1 cellular context compared by ENCODE assay signal in the genomic region with DNA sequence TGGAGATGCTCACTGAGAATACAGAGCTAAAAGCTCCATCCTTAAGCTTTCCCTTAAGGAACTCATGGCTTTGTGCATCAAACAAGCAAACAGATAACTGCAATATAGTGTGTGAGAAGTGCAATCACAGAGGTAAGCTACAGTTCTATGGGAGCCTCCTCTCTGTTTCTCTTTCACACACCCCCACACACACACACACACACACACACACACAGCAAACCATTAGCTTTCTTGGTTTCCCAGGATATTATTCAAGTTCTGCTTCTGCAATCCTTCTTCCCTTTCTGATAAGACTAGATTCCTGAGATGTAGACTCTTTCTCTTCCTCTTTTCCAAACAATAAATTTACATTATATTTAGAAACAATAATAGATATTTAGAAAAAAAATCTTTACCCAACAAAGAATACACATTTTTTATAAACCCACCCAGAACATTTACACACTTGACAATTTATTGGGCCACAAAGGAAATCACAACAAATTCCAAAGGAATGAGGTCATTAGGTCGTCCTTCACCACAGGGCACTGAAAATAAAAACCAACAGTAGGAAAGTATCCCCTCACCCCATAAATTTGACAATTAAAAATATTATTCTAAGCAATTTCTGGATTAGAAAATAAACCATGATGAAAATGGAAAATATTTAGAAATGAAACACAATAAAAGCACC.
TF ChIP-seq lines count a peak whose summit lies in the region.

No MANE protein-coding gene starts in this region.

TF ChIP-seq in GM23338, 12 proteins besides CTCF, POLR2A, EP300 and RAD21 (continued from another document):
- TF ChIP-seq, protein P1, sequence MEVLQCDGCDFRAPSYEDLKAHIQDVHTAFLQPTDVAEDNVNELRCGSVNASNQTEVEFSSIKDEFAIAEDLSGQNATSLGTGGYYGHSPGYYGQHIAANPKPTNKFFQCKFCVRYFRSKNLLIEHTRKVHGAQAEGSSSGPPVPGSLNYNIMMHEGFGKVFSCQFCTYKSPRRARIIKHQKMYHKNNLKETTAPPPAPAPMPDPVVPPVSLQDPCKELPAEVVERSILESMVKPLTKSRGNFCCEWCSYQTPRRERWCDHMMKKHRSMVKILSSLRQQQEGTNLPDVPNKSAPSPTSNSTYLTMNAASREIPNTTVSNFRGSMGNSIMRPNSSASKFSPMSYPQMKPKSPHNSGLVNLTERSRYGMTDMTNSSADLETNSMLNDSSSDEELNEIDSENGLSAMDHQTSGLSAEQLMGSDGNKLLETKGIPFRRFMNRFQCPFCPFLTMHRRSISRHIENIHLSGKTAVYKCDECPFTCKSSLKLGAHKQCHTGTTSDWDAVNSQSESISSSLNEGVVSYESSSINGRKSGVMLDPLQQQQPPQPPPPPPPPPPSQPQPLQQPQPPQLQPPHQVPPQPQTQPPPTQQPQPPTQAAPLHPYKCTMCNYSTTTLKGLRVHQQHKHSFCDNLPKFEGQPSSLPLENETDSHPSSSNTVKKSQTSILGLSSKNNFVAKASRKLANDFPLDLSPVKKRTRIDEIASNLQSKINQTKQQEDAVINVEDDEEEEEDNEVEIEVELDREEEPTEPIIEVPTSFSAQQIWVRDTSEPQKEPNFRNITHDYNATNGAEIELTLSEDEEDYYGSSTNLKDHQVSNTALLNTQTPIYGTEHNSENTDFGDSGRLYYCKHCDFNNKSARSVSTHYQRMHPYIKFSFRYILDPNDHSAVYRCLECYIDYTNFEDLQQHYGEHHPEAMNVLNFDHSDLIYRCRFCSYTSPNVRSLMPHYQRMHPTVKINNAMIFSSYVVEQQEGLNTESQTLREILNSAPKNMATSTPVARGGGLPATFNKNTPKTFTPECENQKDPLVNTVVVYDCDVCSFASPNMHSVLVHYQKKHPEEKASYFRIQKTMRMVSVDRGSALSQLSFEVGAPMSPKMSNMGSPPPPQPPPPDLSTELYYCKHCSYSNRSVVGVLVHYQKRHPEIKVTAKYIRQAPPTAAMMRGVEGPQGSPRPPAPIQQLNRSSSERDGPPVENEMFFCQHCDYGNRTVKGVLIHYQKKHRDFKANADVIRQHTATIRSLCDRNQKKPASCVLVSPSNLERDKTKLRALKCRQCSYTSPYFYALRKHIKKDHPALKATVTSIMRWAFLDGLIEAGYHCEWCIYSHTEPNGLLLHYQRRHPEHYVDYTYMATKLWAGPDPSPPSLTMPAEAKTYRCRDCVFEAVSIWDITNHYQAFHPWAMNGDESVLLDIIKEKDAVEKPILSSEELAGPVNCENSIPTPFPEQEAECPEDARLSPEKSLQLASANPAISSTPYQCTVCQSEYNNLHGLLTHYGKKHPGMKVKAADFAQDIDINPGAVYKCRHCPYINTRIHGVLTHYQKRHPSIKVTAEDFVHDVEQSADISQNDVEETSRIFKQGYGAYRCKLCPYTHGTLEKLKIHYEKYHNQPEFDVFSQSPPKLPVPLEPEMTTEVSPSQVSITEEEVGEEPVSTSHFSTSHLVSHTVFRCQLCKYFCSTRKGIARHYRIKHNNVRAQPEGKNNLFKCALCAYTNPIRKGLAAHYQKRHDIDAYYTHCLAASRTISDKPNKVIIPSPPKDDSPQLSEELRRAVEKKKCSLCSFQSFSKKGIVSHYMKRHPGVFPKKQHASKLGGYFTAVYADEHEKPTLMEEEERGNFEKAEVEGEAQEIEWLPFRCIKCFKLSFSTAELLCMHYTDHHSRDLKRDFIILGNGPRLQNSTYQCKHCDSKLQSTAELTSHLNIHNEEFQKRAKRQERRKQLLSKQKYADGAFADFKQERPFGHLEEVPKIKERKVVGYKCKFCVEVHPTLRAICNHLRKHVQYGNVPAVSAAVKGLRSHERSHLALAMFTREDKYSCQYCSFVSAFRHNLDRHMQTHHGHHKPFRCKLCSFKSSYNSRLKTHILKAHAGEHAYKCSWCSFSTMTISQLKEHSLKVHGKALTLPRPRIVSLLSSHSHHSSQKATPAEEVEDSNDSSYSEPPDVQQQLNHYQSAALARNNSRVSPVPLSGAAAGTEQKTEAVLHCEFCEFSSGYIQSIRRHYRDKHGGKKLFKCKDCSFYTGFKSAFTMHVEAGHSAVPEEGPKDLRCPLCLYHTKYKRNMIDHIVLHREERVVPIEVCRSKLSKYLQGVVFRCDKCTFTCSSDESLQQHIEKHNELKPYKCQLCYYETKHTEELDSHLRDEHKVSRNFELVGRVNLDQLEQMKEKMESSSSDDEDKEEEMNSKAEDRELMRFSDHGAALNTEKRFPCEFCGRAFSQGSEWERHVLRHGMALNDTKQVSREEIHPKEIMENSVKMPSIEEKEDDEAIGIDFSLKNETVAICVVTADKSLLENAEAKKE (CRISPR knock-in tag; IDR thresholded peaks at IDR 0.05): no peak
